ENCODE assay signal across 30 cellular contexts in the genomic region with DNA sequence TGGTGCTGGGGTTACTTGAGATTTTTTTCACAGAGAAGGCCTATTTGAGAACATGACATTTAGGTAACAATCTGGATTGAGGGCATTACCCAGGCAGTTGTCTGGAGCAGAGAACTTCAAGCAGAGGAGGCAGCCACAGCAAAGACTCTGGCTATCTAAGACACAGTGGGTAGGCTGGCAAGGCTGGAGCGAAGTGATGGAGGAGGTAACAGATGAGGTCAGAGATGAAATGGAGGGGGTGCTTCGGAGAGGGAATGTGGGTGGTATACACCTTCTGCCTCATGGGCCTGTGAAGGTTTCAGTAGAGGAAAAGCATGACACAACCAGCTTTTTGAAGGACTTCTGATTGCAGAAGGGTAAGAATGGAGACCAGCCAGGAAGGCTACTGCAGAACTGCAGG.
"Had no signal": no experiment of that assay in that cellular context is flagged by ENCODE, and none has a peak within 500 bp of the region (broad histone marks: within the 10 kb centered on the region; RNA-seq: fewer than 3 reads in every experiment).

No MANE protein-coding gene starts in this region.

- H3K27me3 ChIP-seq: ascending aorta, brain microvascular endothelial cell had no signal

- H3K27ac ChIP-seq: adrenal gland, ascending aorta, body of pancreas, brain microvascular endothelial cell, breast epithelium, cardiac muscle cell had no signal

- H3K36me3 ChIP-seq: adrenal gland, ascending aorta, brain microvascular endothelial cell, breast epithelium, cardiac muscle cell had no signal

- H3K4me1 ChIP-seq: ascending aorta, breast epithelium had no signal

- DNase-seq: activated effector memory CD4-positive, alpha-beta T cell treated with anti-CD3 and anti-CD28 coated beads, Interleukin-2, amount 50 U/mL, for 16 hours; activated effector memory CD4-positive, alpha-beta T cell treated with Interleukin-2 at 50 U/mL for 16 hours; activated gamma-delta T cell; activated gamma-delta T cell treated with Interleukin-2 at 50 U/mL for 16 hours; activated naive CD4-positive, alpha-beta T cell; activated naive CD4-positive, alpha-beta T cell treated with anti-CD3 and anti-CD28 coated beads for 36 hours; activated naive CD4-positive, alpha-beta T cell treated with anti-CD3 and anti-CD28 coated beads, Interleukin-2, amount 10 ng/mL, durations not matched to agents 7 days and 5 days; activated naive CD4-positive, alpha-beta T cell treated with anti-CD3 and anti-CD28 coated beads, Interleukin-2, amount 50 U/mL, for 16 hours; activated naive CD4-positive, alpha-beta T cell treated with Interleukin-2 at 50 U/mL for 16 hours; activated naive CD8-positive, alpha-beta T cell treated with anti-CD3 and anti-CD28 coated beads for 36 hours; activated naive CD8-positive, alpha-beta T cell treated with anti-CD3 and anti-CD28 coated beads, Interleukin-2, amount 10 ng/mL, durations not matched to agents 7 days and 5 days; activated naive CD8-positive, alpha-beta T cell treated with anti-CD3 and anti-CD28 coated beads, Interleukin-2, amount 50 U/mL, for 24 hours; activated T-cell treated with anti-CD3 and anti-CD28 coated beads, Interleukin-2, amount 50 U/mL, for 1 hour; activated T-cell treated with anti-CD3 and anti-CD28 coated beads, Interleukin-2, amount 50 U/mL, for 24 hours; activated T-cell treated with anti-CD3 and anti-CD28 coated beads, Interleukin-2, amount 50 U/mL, for 4 hours; activated T-cell treated with anti-CD3 and anti-CD28 coated beads, Interleukin-2, amount 50 U/mL, for 48 hours; activated T-cell treated with anti-CD3 and anti-CD28 coated beads, Interleukin-2, amount 50 U/mL, for 72 hours; adrenal gland; amniotic stem cell; amygdala; anterior cingulate cortex; aorta; body of pancreas; brain microvascular endothelial cell; caudate nucleus; central memory CD4-positive, alpha-beta T cell; cerebellar nuclear complex had no signal

- H3K9me3 ChIP-seq: adrenal gland, ascending aorta, body of pancreas, breast epithelium had no signal

- H3K4me3 ChIP-seq: adrenal gland, ascending aorta, body of pancreas, breast epithelium, cardiac muscle cell had no signal
